In genomic region chr4:66606215-66606614, GRCh38 we compare ENCODE assay signal across 29 cellular contexts.
"Had no signal": no experiment of that assay in that cellular context is flagged by ENCODE, and none has a peak within 500 bp of the region (broad histone marks: within the 10 kb centered on the region; RNA-seq: fewer than 3 reads in every experiment).

No MANE protein-coding gene starts in this region.

- FAIRE-seq: endometrium, endothelial cell of umbilical vein had no signal

- H3K4me3 ChIP-seq: ascending aorta, breast epithelium, cardiac muscle cell, colonic mucosa, esophagus squamous epithelium, gastroesophageal sphincter, heart right ventricle had no signal

- ATAC-seq: activated CD4-positive, alpha-beta T cell treated with anti-CD3 and anti-CD28 coated beads for 36 hours; activated CD8-positive, alpha-beta memory T cell treated with anti-CD3 and anti-CD28 coated beads, Interleukin-2, amount 10 ng/mL, durations not matched to agents 7 days and 5 days; activated CD8-positive, alpha-beta T cell treated with anti-CD3 and anti-CD28 coated beads, Interleukin-2, amount 10 ng/mL, durations not matched to agents 7 days and 5 days; activated naive CD8-positive, alpha-beta T cell treated with anti-CD3 and anti-CD28 coated beads, Interleukin-2, amount 50 U/mL, for 24 hours; gastroesophageal sphincter; heart right ventricle had no signal

- H3K27me3 ChIP-seq: ascending aorta, breast epithelium, cardiac muscle cell, colonic mucosa, esophagus squamous epithelium, gastroesophageal sphincter, heart right ventricle had no signal

- H3K36me3 ChIP-seq: ascending aorta, breast epithelium, cardiac muscle cell, colonic mucosa, esophagus squamous epithelium, gastroesophageal sphincter, heart right ventricle had no signal

- H3K9me3 ChIP-seq: ascending aorta, breast epithelium, colonic mucosa, esophagus squamous epithelium, gastroesophageal sphincter, heart right ventricle had no signal

- DNase-seq: activated CD4-positive, alpha-beta memory T cell treated with anti-CD3 and anti-CD28 coated beads for 36 hours; activated CD4-positive, alpha-beta T cell treated with anti-CD3 and anti-CD28 coated beads for 36 hours; activated CD4-positive, alpha-beta T cell treated with anti-CD3 and anti-CD28 coated beads, Interleukin-2, amount 10 ng/mL, durations not matched to agents 24 days and 14 days; activated CD4-positive, CD25-positive, alpha-beta regulatory T cell; activated CD4-positive, CD25-positive, alpha-beta regulatory T cell treated with anti-CD3 and anti-CD28 coated beads, Interleukin-2, amount 50 U/mL, for 72 hours; activated CD8-positive, alpha-beta memory T cell treated with anti-CD3 and anti-CD28 coated beads, Interleukin-2, amount 10 ng/mL, durations not matched to agents 7 days and 5 days; activated CD8-positive, alpha-beta memory T cell treated with anti-CD3 and anti-CD28 coated beads, Interleukin-2, amount 50 U/mL, for 4 hours; activated CD8-positive, alpha-beta T cell treated with anti-CD3 and anti-CD28 coated beads, Interleukin-2, amount 10 ng/mL, durations not matched to agents 7 days and 5 days; activated effector memory CD4-positive, alpha-beta T cell treated with anti-CD3 and anti-CD28 coated beads, Interleukin-2, amount 50 U/mL, for 16 hours; activated naive CD4-positive, alpha-beta T cell treated with anti-CD3 and anti-CD28 coated beads for 36 hours; activated naive CD8-positive, alpha-beta T cell treated with anti-CD3 and anti-CD28 coated beads for 36 hours; activated naive CD8-positive, alpha-beta T cell treated with anti-CD3 and anti-CD28 coated beads, Interleukin-2, amount 50 U/mL, for 24 hours; activated T-cell treated with anti-CD3 and anti-CD28 coated beads, Interleukin-2, amount 50 U/mL, for 1 hour; activated T-cell treated with anti-CD3 and anti-CD28 coated beads, Interleukin-2, amount 50 U/mL, for 48 hours; central memory CD4-positive, alpha-beta T cell; cerebellar nuclear complex; colonic mucosa; effector CD8-positive, alpha-beta T cell; esophagus squamous epithelium; foreskin melanocyte; heart right ventricle; T-helper 2 cell had no signal

- H3K27ac ChIP-seq: ascending aorta, breast epithelium, cardiac muscle cell, colonic mucosa, epithelial cell of prostate, esophagus squamous epithelium, gastroesophageal sphincter, heart right ventricle had no signal

- H3K4me1 ChIP-seq: ascending aorta, breast epithelium, colonic mucosa, esophagus squamous epithelium, gastroesophageal sphincter, heart right ventricle had no signal
